Comparison of ENCODE assay signal across 16 cellular contexts in the genomic region with DNA sequence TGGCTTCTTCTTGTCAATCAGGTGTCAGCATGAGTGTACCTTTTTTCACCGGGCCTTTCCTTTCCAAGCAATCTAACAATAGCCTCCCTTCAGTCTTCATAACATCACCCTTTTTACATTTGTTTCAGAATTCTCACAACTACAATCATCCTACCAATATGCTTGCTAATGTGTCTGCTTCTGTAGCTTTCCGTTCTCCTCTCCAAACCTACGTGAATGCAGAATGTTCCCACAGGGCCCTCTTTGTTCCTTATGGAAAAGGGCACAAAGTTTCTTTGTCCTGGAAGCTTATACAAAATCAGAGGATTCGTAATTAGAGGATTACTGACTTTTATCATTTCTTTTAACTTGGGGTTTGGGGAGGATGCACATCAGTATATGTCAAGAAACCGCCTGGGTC.
"Had no signal": no experiment of that assay in that cellular context is flagged by ENCODE, and none has a peak within 500 bp of the region (broad histone marks: within the 10 kb centered on the region; RNA-seq: fewer than 3 reads in every experiment).

No MANE protein-coding gene starts in this region.

- H3K36me3 Mint-ChIP-seq: activated naive CD4-positive, alpha-beta T cell treated with anti-CD3 and anti-CD28 coated beads, Interleukin-2, amount 50 U/mL, for 24 hours; stimulated activated memory B cell treated with anti-CD40 and anti-IgM and Interleukin-4, amounts not matched to agents 10 μg/mL and 1 μg/mL and 100 μg/mL, for 72 hours had no signal

- H3K4me1 ChIP-seq: ascending aorta, colonic mucosa, gastrocnemius medialis, lower lobe of right lung, sigmoid colon, spleen, thyroid gland had no signal

- H3K27ac Mint-ChIP-seq: activated CD4-positive, alpha-beta T cell treated with anti-CD3 and anti-CD28 coated beads for 36 hours; activated naive CD4-positive, alpha-beta T cell treated with anti-CD3 and anti-CD28 coated beads, Interleukin-2, amount 50 U/mL, for 24 hours; stimulated activated memory B cell treated with anti-CD40 and anti-IgM and Interleukin-4, amounts not matched to agents 10 μg/mL and 1 μg/mL and 100 μg/mL, for 72 hours; T-helper 2 cell treated with Interferon-gamma antibody and Interleukin-4, amounts not matched to agents 5 μg/mL and 100 μg/mL, for 36 hours had no signal

- H3K4me3 ChIP-seq: ascending aorta, colonic mucosa, gastrocnemius medialis, lower lobe of right lung, sigmoid colon, spleen, thyroid gland had no signal

- H3K9me3 ChIP-seq: ascending aorta, colonic mucosa, gastrocnemius medialis, lower lobe of right lung, sigmoid colon, spleen, thyroid gland had no signal

- H3K4me1 Mint-ChIP-seq: activated CD4-positive, alpha-beta T cell treated with anti-CD3 and anti-CD28 coated beads for 36 hours; activated naive CD4-positive, alpha-beta T cell treated with anti-CD3 and anti-CD28 coated beads, Interleukin-2, amount 50 U/mL, for 24 hours; central memory CD8-positive, alpha-beta T cell; nephron; stimulated activated memory B cell treated with anti-CD40 and anti-IgM and Interleukin-4, amounts not matched to agents 10 μg/mL and 1 μg/mL and 100 μg/mL, for 72 hours had no signal

- H3K27me3 ChIP-seq: ascending aorta, colonic mucosa, gastrocnemius medialis, sigmoid colon, spleen, thyroid gland had no signal

- ATAC-seq: activated CD4-positive, alpha-beta T cell treated with anti-CD3 and anti-CD28 coated beads for 36 hours; gastrocnemius medialis; lower lobe of right lung; stimulated activated memory B cell treated with anti-CD40 and anti-IgM and Interleukin-4, amounts not matched to agents 10 μg/mL and 1 μg/mL and 100 μg/mL, for 72 hours had no signal

- H3K36me3 ChIP-seq: ascending aorta, colonic mucosa, gastrocnemius medialis, lower lobe of right lung, sigmoid colon, spleen, thyroid gland had no signal

- H3K4me3 Mint-ChIP-seq: activated CD4-positive, alpha-beta T cell treated with anti-CD3 and anti-CD28 coated beads for 36 hours; activated naive CD4-positive, alpha-beta T cell treated with anti-CD3 and anti-CD28 coated beads, Interleukin-2, amount 50 U/mL, for 24 hours; central memory CD8-positive, alpha-beta T cell; nephron; stimulated activated memory B cell treated with anti-CD40 and anti-IgM and Interleukin-4, amounts not matched to agents 10 μg/mL and 1 μg/mL and 100 μg/mL, for 72 hours; T-helper 2 cell treated with Interferon-gamma antibody and Interleukin-4, amounts not matched to agents 5 μg/mL and 100 μg/mL, for 36 hours had no signal

- DNase-seq: activated CD4-positive, alpha-beta T cell treated with anti-CD3 and anti-CD28 coated beads for 36 hours; activated CD4-positive, alpha-beta T cell treated with anti-CD3 and anti-CD28 coated beads, Interleukin-2, amount 50 U/mL, for 48 hours; activated gamma-delta T cell; colonic mucosa; gastrocnemius medialis; lower lobe of right lung; sigmoid colon; spleen; stimulated activated CD4-positive, alpha-beta T cell treated with anti-CD3 and anti-CD28 coated beads, Interleukin-4, amount 100 ng/mL, for 4 hours; thyroid gland had no signal

- H3K9me3 Mint-ChIP-seq: activated naive CD4-positive, alpha-beta T cell treated with anti-CD3 and anti-CD28 coated beads, Interleukin-2, amount 50 U/mL, for 24 hours; nephron; stimulated activated memory B cell treated with anti-CD40 and anti-IgM and Interleukin-4, amounts not matched to agents 10 μg/mL and 1 μg/mL and 100 μg/mL, for 72 hours; T-helper 2 cell treated with Interferon-gamma antibody and Interleukin-4, amounts not matched to agents 5 μg/mL and 100 μg/mL, for 36 hours had no signal

- H3K27me3 Mint-ChIP-seq: activated naive CD4-positive, alpha-beta T cell treated with anti-CD3 and anti-CD28 coated beads, Interleukin-2, amount 50 U/mL, for 24 hours; central memory CD8-positive, alpha-beta T cell; stimulated activated memory B cell treated with anti-CD40 and anti-IgM and Interleukin-4, amounts not matched to agents 10 μg/mL and 1 μg/mL and 100 μg/mL, for 72 hours had no signal

- H3K27ac ChIP-seq: ascending aorta, colonic mucosa, gastrocnemius medialis, lower lobe of right lung, sigmoid colon, spleen, thyroid gland had no signal
